Comparison of ENCODE assay signal across 18 cellular contexts in the genomic region with DNA sequence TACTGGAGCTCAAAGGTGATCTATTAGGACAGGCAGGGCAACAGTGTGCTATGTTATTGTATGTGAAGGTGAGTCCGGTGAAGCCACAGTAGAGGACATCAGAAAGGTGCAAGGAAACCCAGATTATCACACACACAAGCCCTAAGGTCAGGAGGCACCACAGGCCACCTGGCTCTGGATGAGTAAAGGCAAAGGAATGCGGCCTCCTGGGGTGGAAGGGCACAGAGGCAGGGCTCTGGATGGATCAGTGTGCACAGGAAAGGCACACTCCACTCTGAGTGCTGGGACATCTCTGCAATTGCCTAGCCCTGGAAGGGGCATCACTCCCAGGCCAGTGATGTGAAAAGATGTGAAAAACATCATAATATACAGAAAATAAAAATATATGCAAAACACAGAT.
DNase-seq lines count a peak whose midpoint lies in the region; TF ChIP-seq lines count a peak whose summit lies in the region.
"Had no signal": no experiment of that assay in that cellular context is flagged by ENCODE, and none has a peak within 500 bp of the region (broad histone marks: within the 10 kb centered on the region; RNA-seq: fewer than 3 reads in every experiment).

No MANE protein-coding gene starts in this region.

- no peak overlapping the region for H3K4me3 ChIP-seq in epithelial cell of proximal tubule (ENCODE audit: low read depth, low read length)
- H3K4me3 ChIP-seq: BLaER1 treated with 17β-estradiol and CSF1 and Interleukin-3, amounts not matched to agents 10 nM and 100 nM; HAP-1 had no signal

- H3K4me3 Mint-ChIP-seq in activated naive CD4-positive, alpha-beta T cell treated with anti-CD3 and anti-CD28 coated beads for 36 hours = no peak overlapping the region
- H3K4me3 Mint-ChIP-seq in activated CD4-positive, alpha-beta T cell treated with anti-CD3 and anti-CD28 coated beads, Interleukin-2, amount 10 ng/mL, durations not matched to agents 24 days and 14 days = no peak overlapping the region
- H3K4me3 Mint-ChIP-seq: activated naive CD8-positive, alpha-beta T cell treated with anti-CD3 and anti-CD28 coated beads, Interleukin-2, amount 10 ng/mL, durations not matched to agents 7 days and 5 days; activated T-cell treated with anti-CD3 and anti-CD28 coated beads, Interleukin-2, amount 50 U/mL, for 72 hours; mesothelial cell of epicardium had no signal

- H3K4me1 Mint-ChIP-seq in activated naive CD4-positive, alpha-beta T cell treated with anti-CD3 and anti-CD28 coated beads for 36 hours (ENCODE audit: low read depth) = no peaks in the 10 kb centered on the region
- H3K4me1 Mint-ChIP-seq in activated CD4-positive, alpha-beta T cell treated with anti-CD3 and anti-CD28 coated beads, Interleukin-2, amount 10 ng/mL, durations not matched to agents 24 days and 14 days = no peaks in the 10 kb centered on the region
- H3K4me1 Mint-ChIP-seq: activated naive CD8-positive, alpha-beta T cell treated with anti-CD3 and anti-CD28 coated beads, Interleukin-2, amount 10 ng/mL, durations not matched to agents 7 days and 5 days; mesothelial cell of epicardium had no signal

- H3K9me3 Mint-ChIP-seq in activated naive CD4-positive, alpha-beta T cell treated with anti-CD3 and anti-CD28 coated beads for 36 hours = peaks cover 4% of the 10 kb centered on the region
- no peaks in the 10 kb centered on the region for H3K9me3 Mint-ChIP-seq in activated CD4-positive, alpha-beta T cell treated with anti-CD3 and anti-CD28 coated beads, Interleukin-2, amount 10 ng/mL, durations not matched to agents 24 days and 14 days
- H3K9me3 Mint-ChIP-seq: activated T-cell treated with anti-CD3 and anti-CD28 coated beads, Interleukin-2, amount 50 U/mL, for 72 hours; mesothelial cell of epicardium had no signal

- peak; percentile 83 for DNase-seq in ELF-1 (ENCODE audit: low read depth, low spot score)
- peak; percentile 42 for DNase-seq in M059J (ENCODE audit: low read depth)
- DNase-seq in epithelial cell of proximal tubule (ENCODE audit: low read depth) = peak; percentile 9
- peak; percentile 33 for DNase-seq in renal cortical epithelial cell (ENCODE audit: low read depth)
- no peak for DNase-seq in activated naive CD4-positive, alpha-beta T cell treated with anti-CD3 and anti-CD28 coated beads for 36 hours
- DNase-seq in stimulated activated CD4-positive, alpha-beta T cell treated with anti-CD3 and anti-CD28 coated beads, Interleukin-1b, Interleukin-23, amount 100 ng/mL, for 48 hours = no peak
- no peak for DNase-seq in activated CD4-positive, alpha-beta T cell treated with anti-CD3 and anti-CD28 coated beads, Interleukin-2, amount 10 ng/mL, durations not matched to agents 24 days and 14 days
- DNase-seq: activated CD4-positive, alpha-beta T cell treated with anti-CD3 and anti-CD28 coated beads, Interleukin-2, amount 50 U/mL, for 48 hours; activated naive CD8-positive, alpha-beta T cell treated with anti-CD3 and anti-CD28 coated beads, Interleukin-2, amount 10 ng/mL, durations not matched to agents 7 days and 5 days; activated T-cell treated with anti-CD3 and anti-CD28 coated beads, Interleukin-2, amount 50 U/mL, for 72 hours; central memory CD4-positive, alpha-beta T cell; DND-41; NCI-H1436; NCI-H345; right cardiac atrium had no signal

- no peak overlapping the region for H3K27ac Mint-ChIP-seq in activated naive CD4-positive, alpha-beta T cell treated with anti-CD3 and anti-CD28 coated beads for 36 hours
- no peak overlapping the region for H3K27ac Mint-ChIP-seq in activated CD4-positive, alpha-beta T cell treated with anti-CD3 and anti-CD28 coated beads, Interleukin-2, amount 10 ng/mL, durations not matched to agents 24 days and 14 days
- H3K27ac Mint-ChIP-seq: activated naive CD8-positive, alpha-beta T cell treated with anti-CD3 and anti-CD28 coated beads, Interleukin-2, amount 10 ng/mL, durations not matched to agents 7 days and 5 days; activated T-cell treated with anti-CD3 and anti-CD28 coated beads, Interleukin-2, amount 50 U/mL, for 72 hours; mesothelial cell of epicardium had no signal

- TF ChIP-seq CTCF in epithelial cell of proximal tubule (conservative IDR thresholded peaks at IDR 0.05; ENCODE audit: low read depth, low read length) = no peak

- intact Hi-C loops in activated naive CD4-positive, alpha-beta T cell treated with anti-CD3 and anti-CD28 coated beads for 36 hours (cut with micrococcal nuclease) = no loop called here
- intact Hi-C loops in activated CD4-positive, alpha-beta T cell treated with anti-CD3 and anti-CD28 coated beads, Interleukin-2, amount 10 ng/mL, durations not matched to agents 24 days and 14 days (cut with micrococcal nuclease) = no loop called here

- CTCF ChIA-PET in activated naive CD4-positive, alpha-beta T cell treated with anti-CD3 and anti-CD28 coated beads for 36 hours (lab: Charles Lee) = no interaction called here

- H3K27me3 Mint-ChIP-seq in activated naive CD4-positive, alpha-beta T cell treated with anti-CD3 and anti-CD28 coated beads for 36 hours (ENCODE audit: low read depth) = no peaks in the 10 kb centered on the region
- H3K27me3 Mint-ChIP-seq in activated CD4-positive, alpha-beta T cell treated with anti-CD3 and anti-CD28 coated beads, Interleukin-2, amount 10 ng/mL, durations not matched to agents 24 days and 14 days = no peaks in the 10 kb centered on the region
- H3K27me3 Mint-ChIP-seq: activated naive CD8-positive, alpha-beta T cell treated with anti-CD3 and anti-CD28 coated beads, Interleukin-2, amount 10 ng/mL, durations not matched to agents 7 days and 5 days had no signal

- H3K36me3 Mint-ChIP-seq in activated naive CD4-positive, alpha-beta T cell treated with anti-CD3 and anti-CD28 coated beads for 36 hours (ENCODE audit: low read depth) = no peaks in the 10 kb centered on the region
- no peaks in the 10 kb centered on the region for H3K36me3 Mint-ChIP-seq in activated CD4-positive, alpha-beta T cell treated with anti-CD3 and anti-CD28 coated beads, Interleukin-2, amount 10 ng/mL, durations not matched to agents 24 days and 14 days (ENCODE audit: low read depth)
- H3K36me3 Mint-ChIP-seq: mesothelial cell of epicardium had no signal

Comparison
In these comparisons a context has a peak if more than half of its experiments do, and no peak if none do; other contexts are left out.
1. DNase-seq: peak in ELF-1 (single experiment), M059J (single experiment), epithelial cell of proximal tubule (single experiment) and renal cortical epithelial cell (single experiment); none in activated naive CD4-positive, alpha-beta T cell treated with anti-CD3 and anti-CD28 coated beads for 36 hours (single experiment), stimulated activated CD4-positive, alpha-beta T cell treated with anti-CD3 and anti-CD28 coated beads, Interleukin-1b, Interleukin-23, amount 100 ng/mL, for 48 hours (single experiment) and activated CD4-positive, alpha-beta T cell treated with anti-CD3 and anti-CD28 coated beads, Interleukin-2, amount 10 ng/mL, durations not matched to agents 24 days and 14 days (single experiment).